8 cellular contexts compared by ENCODE assay signal in the genomic region with DNA sequence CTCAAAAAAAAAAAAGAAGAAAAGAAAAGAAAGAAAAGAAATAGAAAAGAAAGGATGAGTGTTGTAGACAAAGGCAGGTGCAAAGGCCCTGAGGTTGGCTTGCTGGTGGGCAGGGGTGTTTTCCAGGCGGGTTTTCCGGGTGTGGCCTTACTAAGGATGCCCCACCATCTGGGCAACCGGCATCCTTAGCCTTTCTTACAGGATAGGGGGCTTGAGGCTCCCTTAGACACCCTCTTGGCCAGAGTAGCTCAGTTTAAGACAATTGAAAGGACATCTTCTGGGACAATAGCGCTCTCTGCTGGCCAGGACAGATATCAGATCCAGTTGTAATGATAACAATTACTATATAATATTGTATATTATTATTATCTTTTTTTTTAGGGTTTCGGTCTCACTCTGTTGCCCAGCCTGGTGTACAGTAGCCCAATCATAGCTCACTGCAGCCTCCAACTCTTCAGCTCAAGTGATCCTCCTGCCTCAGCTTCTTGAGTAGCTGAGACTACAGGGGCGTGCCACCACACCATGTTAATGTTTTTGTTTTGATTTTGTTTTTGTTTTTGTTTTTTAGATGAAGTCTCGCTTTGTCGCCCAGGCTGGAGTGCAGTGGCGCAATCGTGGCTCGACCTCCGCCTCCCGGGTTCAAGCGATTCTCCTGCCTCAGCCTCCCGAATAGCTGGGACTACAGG. TPM values are rescaled to one million over a fixed set of nuclear protein-coding genes. Genes with fewer than 3 reads are reported as not detected.
DNase-seq lines count a peak whose midpoint lies in the region; ATAC-seq and TF ChIP-seq lines count a peak whose summit lies in the region.

No MANE protein-coding gene starts in this region.

- POLR2A ChIA-PET in naive thymus-derived CD8-positive, alpha-beta T cell (lab: Charles Lee), result interaction anchor here (0.6 to 5.5 kb wide), 5 partner anchors 18 to 159 kb away, joined by 3 to 36 read pairs (median 5); a partner anchor contains a TSS

- peak; percentile 67 for TF ChIP-seq CTCF in natural killer cell (IDR thresholded peaks at IDR 0.05)

- no peak overlapping the region for H3K27ac Mint-ChIP-seq in natural killer cell
- no peak overlapping the region for H3K27ac Mint-ChIP-seq in natural killer cell treated with Interleukin-12 subunit alpha and Interleukin-12 subunit beta and Interleukin-15 and Interleukin-18, amount 100 ng/mL, for 72 hours
- peak overlapping the region in 1 of 10 donors; percentile 27 for H3K27ac Mint-ChIP-seq in naive thymus-derived CD8-positive, alpha-beta T cell

- no peaks in the 10 kb centered on the region for H3K36me3 Mint-ChIP-seq in natural killer cell
- no peaks in the 10 kb centered on the region for H3K36me3 Mint-ChIP-seq in natural killer cell treated with Interleukin-12 subunit alpha and Interleukin-12 subunit beta and Interleukin-15 and Interleukin-18, amount 100 ng/mL, for 72 hours
- peaks cover 0 to 5% (median 0%) of the 10 kb centered on the region in 3 donors for H3K36me3 Mint-ChIP-seq in naive thymus-derived CD8-positive, alpha-beta T cell

- peaks cover 25 to 32% of the 10 kb centered on the region in 2 donors for H3K4me1 Mint-ChIP-seq in natural killer cell
- H3K4me1 Mint-ChIP-seq in natural killer cell treated with Interleukin-12 subunit alpha and Interleukin-12 subunit beta and Interleukin-15 and Interleukin-18, amount 100 ng/mL, for 72 hours (ENCODE audit: low read depth in 2 of 2), result peaks cover 25 to 27% of the 10 kb centered on the region in 2 donors
- peaks cover 15 to 33% (median 31%) of the 10 kb centered on the region in 4 donors for H3K4me1 Mint-ChIP-seq in naive thymus-derived CD8-positive, alpha-beta T cell

- peaks cover 3 to 6% of the 10 kb centered on the region in 2 donors for H3K27me3 Mint-ChIP-seq in natural killer cell (ENCODE audit: low read depth in 2 of 2)
- peaks cover 7 to 8% of the 10 kb centered on the region in 2 donors for H3K27me3 Mint-ChIP-seq in natural killer cell treated with Interleukin-12 subunit alpha and Interleukin-12 subunit beta and Interleukin-15 and Interleukin-18, amount 100 ng/mL, for 72 hours
- H3K27me3 Mint-ChIP-seq in naive thymus-derived CD8-positive, alpha-beta T cell, result peaks cover 0 to 4% (median 0%) of the 10 kb centered on the region in 5 donors

- no peaks in the 10 kb centered on the region for H3K9me3 Mint-ChIP-seq in natural killer cell
- no peaks in the 10 kb centered on the region for H3K9me3 Mint-ChIP-seq in natural killer cell treated with Interleukin-12 subunit alpha and Interleukin-12 subunit beta and Interleukin-15 and Interleukin-18, amount 100 ng/mL, for 72 hours
- no peaks in the 10 kb centered on the region for H3K9me3 Mint-ChIP-seq in naive thymus-derived CD8-positive, alpha-beta T cell

- DNase-seq in natural killer cell (peak; percentile 65), NCI-H446 treated with DMSO at 0.1 percent for 48 hours (lab: John Stamatoyannopoulos, UW) (peak; percentile 42), dedifferentiated amniotic fluid mesenchymal stem cell (ENCODE audit: extremely low spot score) (peak; percentile 49)
- no peak for DNase-seq in natural killer cell treated with Interleukin-12 subunit alpha and Interleukin-12 subunit beta and Interleukin-15 and Interleukin-18, amount 100 ng/mL, for 72 hours (ENCODE audit: low spot score)
- DNase-seq in activated CD4-positive, alpha-beta T cell treated with anti-CD3 and anti-CD28 coated beads for 48 hours, result peak; percentile 85
- peak; percentile 36 to 79 (median 62) for DNase-seq in naive thymus-derived CD8-positive, alpha-beta T cell

- no peak overlapping the region for H3K4me3 Mint-ChIP-seq in natural killer cell
- no peak overlapping the region for H3K4me3 Mint-ChIP-seq in natural killer cell treated with Interleukin-12 subunit alpha and Interleukin-12 subunit beta and Interleukin-15 and Interleukin-18, amount 100 ng/mL, for 72 hours
- peak overlapping the region in 2 of 10 donors; percentile 4 to 20 for H3K4me3 Mint-ChIP-seq in naive thymus-derived CD8-positive, alpha-beta T cell

- intact Hi-C loops in natural killer cell (cut with micrococcal nuclease), result loop anchor here (1.0 to 5.0 kb wide), 3 partner anchors 42 to 221 kb away; no protein-coding TSS in a partner anchor

- ATAC-seq in natural killer cell (peak in 2 of 3 donors; percentile 21 to 27), HG02623 (IDR thresholded peaks at IDR 0.05; ENCODE audit: unreplicated experiment) (no peak), GM21786 (IDR thresholded peaks at IDR 0.05; ENCODE audit: unreplicated experiment) (no peak)
- no peak for ATAC-seq in natural killer cell treated with Interleukin-12 subunit alpha and Interleukin-12 subunit beta and Interleukin-15 and Interleukin-18, amount 100 ng/mL, for 72 hours
- no peak for ATAC-seq in naive thymus-derived CD8-positive, alpha-beta T cell

RNA-seq across cellular contexts. Expression of a gene that starts 1.4 kb away (rescaled TPM):
- total RNA-seq in natural killer cell, result 10 to 100 TPM; 29.0 to 37.5 (median 29.9) TPM
- total RNA-seq in natural killer cell treated with Interleukin-12 subunit alpha and Interleukin-12 subunit beta and Interleukin-15 and Interleukin-18, amount 100 ng/mL, for 72 hours, result 100 to 1,000 TPM in 1 of 2 donors, 10 to 100 TPM in 1; 32.0 to 110 TPM
- 10 to 100 TPM; 54.7 to 62.3 TPM for total RNA-seq in naive thymus-derived CD8-positive, alpha-beta T cell
- polyA plus RNA-seq in naive thymus-derived CD8-positive, alpha-beta T cell, result 10 to 100 TPM; 33.5 to 41.0 (median 36.6) TPM

RNA-seq across cellular contexts. Expression of a gene that starts 18.1 kb away (rescaled TPM):
- total RNA-seq in natural killer cell, result 100 to 1,000 TPM; 419 to 491 (median 428) TPM
- total RNA-seq in natural killer cell treated with Interleukin-12 subunit alpha and Interleukin-12 subunit beta and Interleukin-15 and Interleukin-18, amount 100 ng/mL, for 72 hours, result 100 to 1,000 TPM; 403 to 422 TPM
- 100 to 1,000 TPM; 267 to 270 TPM for total RNA-seq in naive thymus-derived CD8-positive, alpha-beta T cell
- polyA plus RNA-seq in naive thymus-derived CD8-positive, alpha-beta T cell, result 10 to 100 TPM; 45.0 to 91.4 (median 60.9) TPM

RNA-seq across cellular contexts. Expression of a gene that starts 45.6 kb away (rescaled TPM):
- total RNA-seq in natural killer cell, result 100 to 1,000 TPM; 329 to 365 (median 332) TPM
- total RNA-seq in natural killer cell treated with Interleukin-12 subunit alpha and Interleukin-12 subunit beta and Interleukin-15 and Interleukin-18, amount 100 ng/mL, for 72 hours, result 100 to 1,000 TPM; 298 to 579 TPM
- 100 to 1,000 TPM; 385 to 391 TPM for total RNA-seq in naive thymus-derived CD8-positive, alpha-beta T cell
- 10 to 100 TPM; 79.6 to 99.1 (median 92.8) TPM for polyA plus RNA-seq in naive thymus-derived CD8-positive, alpha-beta T cell

Comparison
In these comparisons a context has a peak if more than half of its experiments do, and no peak if none do; other contexts are left out.
1. ATAC-seq: peak in natural killer cell (2 of 3); none in natural killer cell treated with Interleukin-12 subunit alpha and Interleukin-12 subunit beta and Interleukin-15 and Interleukin-18, amount 100 ng/mL, for 72 hours (0 of 2), naive thymus-derived CD8-positive, alpha-beta T cell (0 of 2), HG02623 (single experiment) and GM21786 (single experiment).